ENCODE assay signal across 28 cellular contexts in genomic region chr1:56025942-56026341, GRCh38.
DNase-seq lines count a peak whose midpoint lies in the region; ATAC-seq, FAIRE-seq and TF ChIP-seq lines count a peak whose summit lies in the region.
"Had no signal": no experiment of that assay in that cellular context is flagged by ENCODE, and none has a peak within 500 bp of the region (broad histone marks: within the 10 kb centered on the region; RNA-seq: fewer than 3 reads in every experiment).

No MANE protein-coding gene starts in this region.

- H3K36me3 Mint-ChIP-seq in immature natural killer cell, result no peaks in the 10 kb centered on the region
- H3K36me3 Mint-ChIP-seq: naive B cell had no signal

- no peaks in the 10 kb centered on the region for H3K27me3 ChIP-seq in IMR-90 (ENCODE audit: control insufficient read depth, insufficient read depth, low read length)
- no peaks in the 10 kb centered on the region for H3K27me3 ChIP-seq in adipocyte (replicated peaks; ENCODE audit: control insufficient read depth, insufficient read depth, low read length)
- H3K27me3 ChIP-seq in hepatocyte, result no peaks in the 10 kb centered on the region
- H3K27me3 ChIP-seq: gastrocnemius medialis, stomach, transverse colon had no signal

- no peak for FAIRE-seq in A549 (lab: Jason Lieb, UNC)

- no peak overlapping the region for H3K4ac ChIP-seq in IMR-90 (ENCODE audit: low read depth, low read length)

- TF ChIP-seq EP300 in A549 (IDR thresholded peaks at IDR 0.05), result no peak

- no TSS peak for BruUV-seq in IMR-90 (replicated peaks; lab: Mats Ljungman, UMichigan)

- TF ChIP-seq CTCF in A549 (IDR thresholded peaks at IDR 0.05) (no peak), IMR-90 (conservative IDR thresholded peaks at IDR 0.05; ENCODE audit: low read depth, low read length) (no peak), hepatocyte (IDR thresholded peaks at IDR 0.05; ENCODE audit: poor library complexity) (no peak)

- no peak overlapping the region for H4K5ac ChIP-seq in IMR-90 (ENCODE audit: low read depth, low read length)

- no peaks in the 10 kb centered on the region for H3K9me1 ChIP-seq in IMR-90 (ENCODE audit: insufficient read depth, low read length)

- H4K20me1 ChIP-seq in IMR-90 (ENCODE audit: insufficient read depth, low read length) (no peaks in the 10 kb centered on the region), hepatocyte (ENCODE audit: insufficient read depth, poor library complexity, severe bottlenecking) (no peaks in the 10 kb centered on the region)

- no peaks in the 10 kb centered on the region for H3K79me1 ChIP-seq in IMR-90 (ENCODE audit: low read depth in 1 of 2, low read length in 2 of 2)

- no peak overlapping the region for H3K4me3 ChIP-seq in A549
- no peak overlapping the region for H3K4me3 ChIP-seq in IMR-90 (ENCODE audit: insufficient read depth, low read depth, low read length)
- H3K4me3 ChIP-seq in adipocyte (ENCODE audit: low read length), result no peak overlapping the region
- H3K4me3 ChIP-seq in hepatocyte, result no peak overlapping the region
- H3K4me3 ChIP-seq: dorsolateral prefrontal cortex, gastrocnemius medialis, GM23338, stomach, transverse colon had no signal

- no peaks in the 10 kb centered on the region for H3K4me1 ChIP-seq in A549
- no peaks in the 10 kb centered on the region for H3K4me1 ChIP-seq in IMR-90 (ENCODE audit: control insufficient read depth, insufficient read depth, low read length)
- no peaks in the 10 kb centered on the region for H3K4me1 ChIP-seq in adipocyte (ENCODE audit: control insufficient read depth, insufficient read depth, low read length)
- H3K4me1 ChIP-seq in hepatocyte (ENCODE audit: insufficient read depth), result no peaks in the 10 kb centered on the region
- H3K4me1 ChIP-seq: gastrocnemius medialis, stomach, transverse colon had no signal

- H2AK9ac ChIP-seq in IMR-90 (replicated peaks; ENCODE audit: low read depth, low read length, poor library complexity), result no peak overlapping the region

- CTCF ChIA-PET in A549 (lab: Yijun Ruan, JAX) (no interaction called here), IMR-90 (lab: Yijun Ruan, JAX) (no interaction called here)

- H2BK5ac ChIP-seq in IMR-90 (ENCODE audit: low read depth, low read length, poor library complexity, severe bottlenecking), result no peak overlapping the region

- no peak for DNase-seq in A549 (ENCODE audit: low read depth in 1 of 2, low spot score in 1 of 2)
- DNase-seq in IMR-90, result peak; percentile 28
- peak; percentile 4 for DNase-seq in adipocyte (ENCODE audit: low read depth)
- peak; percentile 29 for DNase-seq in hepatocyte (ENCODE audit: low spot score)
- DNase-seq in immature natural killer cell, result no peak
- DNase-seq in amygdala (lab: John Stamatoyannopoulos, UW), result no peak
- no peak for DNase-seq in GM19238 (ENCODE audit: insufficient read length, low spot score)
- no peak for DNase-seq in HCEC 1CT
- DNase-seq: activated CD4-positive, alpha-beta T cell treated with anti-CD3 and anti-CD28 coated beads, Interleukin-2, amount 10 ng/mL, durations not matched to agents 24 days and 14 days; activated naive CD4-positive, alpha-beta T cell treated with anti-CD3 and anti-CD28 coated beads for 36 hours; activated T-cell treated with anti-CD3 and anti-CD28 coated beads, Interleukin-2, amount 50 U/mL, for 72 hours; anterior cingulate cortex; Caco-2; dorsolateral prefrontal cortex; gastrocnemius medialis; left colon; mesendoderm; MM.1S; naive B cell; NCI-H1417 treated with DMSO at 0.1 percent for 48 hours; NCI-H774; nucleus accumbens; retina; stomach; T-helper 17 cell; transverse colon had no signal

- TF ChIP-seq RAD21 in A549 (conservative IDR thresholded peaks at IDR 0.05 in 1 of 2, IDR thresholded peaks at IDR 0.05 in 1 of 2), result no peak
- TF ChIP-seq RAD21 in IMR-90 (IDR thresholded peaks at IDR 0.05; ENCODE audit: low read length), result no peak

- H2BK20ac ChIP-seq in IMR-90 (ENCODE audit: low read depth, low read length), result no peak overlapping the region

- no peak overlapping the region for H3K27ac Mint-ChIP-seq in immature natural killer cell
- H3K27ac Mint-ChIP-seq: activated CD4-positive, alpha-beta T cell treated with anti-CD3 and anti-CD28 coated beads, Interleukin-2, amount 10 ng/mL, durations not matched to agents 24 days and 14 days; activated naive CD4-positive, alpha-beta T cell treated with anti-CD3 and anti-CD28 coated beads for 36 hours; activated T-cell treated with anti-CD3 and anti-CD28 coated beads, Interleukin-2, amount 50 U/mL, for 72 hours; GM23338; naive B cell; T-helper 17 cell had no signal

- H3K4me2 ChIP-seq in A549, result no peak overlapping the region
- H3K4me2 ChIP-seq in IMR-90 (ENCODE audit: low read depth, low read length), result no peak overlapping the region
- no peak overlapping the region for H3K4me2 ChIP-seq in hepatocyte
- H3K4me2 ChIP-seq: GM23338 had no signal

- H3K23ac ChIP-seq in IMR-90 (ENCODE audit: low read depth, low read length), result no peak overlapping the region

- H3K9me2 ChIP-seq in hepatocyte (replicated peaks; ENCODE audit: insufficient read depth), result no peaks in the 10 kb centered on the region

- H4K91ac ChIP-seq in IMR-90 (ENCODE audit: insufficient read depth, low read depth, low read length), result no peak overlapping the region

- no peak overlapping the region for H3K18ac ChIP-seq in IMR-90 (ENCODE audit: low read depth, low read length)

- POLR2A ChIA-PET in A549 (lab: Yijun Ruan, JAX) (no interaction called here), IMR-90 (lab: Charles Lee; ENCODE audit: unreplicated experiment) (no interaction called here)

- TF ChIP-seq POLR2A in A549 (IDR thresholded peaks at IDR 0.05; ENCODE audit: low read length), result no peak
- no peak for TF ChIP-seq POLR2A in IMR-90 (IDR thresholded peaks at IDR 0.05; ENCODE audit: low read depth, low read length)

- ATAC-seq in A549 (no peak), IMR-90 (ENCODE audit: low read depth) (no peak)
- ATAC-seq: activated T-cell treated with anti-CD3 and anti-CD28 coated beads, Interleukin-2, amount 50 U/mL, for 72 hours; gastrocnemius medialis; GM23338; left colon; T-helper 17 cell had no signal

- peaks cover 0 to 9% (median under 1%) of the 10 kb centered on the region in 6 donors for H3K9me3 Mint-ChIP-seq in immature natural killer cell

- in situ Hi-C loops in IMR-90 (cut with MboI; ENCODE audit: low sequenced_read_pairs), result no loop called here

- no peak overlapping the region for H3K14ac ChIP-seq in IMR-90 (replicated peaks; ENCODE audit: low read depth, low read length)

- H2AFZ ChIP-seq in IMR-90 (replicated peaks; ENCODE audit: low read length, poor library complexity) (no peak overlapping the region), hepatocyte (no peak overlapping the region)
- H2AFZ ChIP-seq: GM23338 had no signal

- no peak overlapping the region for H4K8ac ChIP-seq in IMR-90 (ENCODE audit: low read depth in 2 of 2, low read length in 2 of 2)

- no peak overlapping the region for H3K56ac ChIP-seq in IMR-90 (ENCODE audit: extremely low read depth, insufficient read depth, low read length)

- H3K9ac ChIP-seq in IMR-90 (ENCODE audit: low read depth, low read length), result no peak overlapping the region
- H3K9ac ChIP-seq in adipocyte (ENCODE audit: low read length), result no peak overlapping the region

- WGBS in A549 (ENCODE audit: missing lambda C conversion rate), result 77% methylated on average over 3 of the region's 3 CpGs
- WGBS in IMR-90 (ENCODE audit: extremely low coverage in 2 of 2, insufficient read length in 1 of 2), 2 experiments, result no CpG with 5 or more reads among the region's 3 CpGs
- WGBS in hepatocyte (ENCODE audit: low lambda C conversion rate, missing lambda C conversion rate), result 85% methylated on average over 3 of the region's 3 CpGs

- H3K36me3 ChIP-seq in IMR-90 (ENCODE audit: control insufficient read depth, insufficient read depth, low read length) (no peaks in the 10 kb centered on the region), adipocyte (ENCODE audit: control insufficient read depth, insufficient read depth, low read length, severe bottlenecking) (no peaks in the 10 kb centered on the region), hepatocyte (replicated peaks; ENCODE audit: insufficient read depth, low read depth) (no peaks in the 10 kb centered on the region)
- H3K36me3 ChIP-seq: gastrocnemius medialis, stomach, transverse colon had no signal

- intact Hi-C loops in IMR-90 (cut with micrococcal nuclease), result no loop called here

- H3K27me3 Mint-ChIP-seq in immature natural killer cell (ENCODE audit: low read depth in 3 of 3), result peaks cover 0 to 4% (median 3%) of the 10 kb centered on the region in 3 donors
- H3K27me3 Mint-ChIP-seq: activated CD4-positive, alpha-beta T cell treated with anti-CD3 and anti-CD28 coated beads, Interleukin-2, amount 10 ng/mL, durations not matched to agents 24 days and 14 days; central memory CD8-positive, alpha-beta T cell had no signal

- H3K4me1 Mint-ChIP-seq in immature natural killer cell, result peaks cover 0 to 1% of the 10 kb centered on the region in 2 donors
- H3K4me1 Mint-ChIP-seq: activated CD4-positive, alpha-beta T cell treated with anti-CD3 and anti-CD28 coated beads, Interleukin-2, amount 10 ng/mL, durations not matched to agents 24 days and 14 days; central memory CD8-positive, alpha-beta T cell; GM23338; naive B cell; T-helper 17 cell had no signal

- H3K4me3 Mint-ChIP-seq in immature natural killer cell, result no peak overlapping the region
- H3K4me3 Mint-ChIP-seq: activated CD4-positive, alpha-beta T cell treated with anti-CD3 and anti-CD28 coated beads, Interleukin-2, amount 10 ng/mL, durations not matched to agents 24 days and 14 days; activated naive CD4-positive, alpha-beta T cell treated with anti-CD3 and anti-CD28 coated beads for 36 hours; activated T-cell treated with anti-CD3 and anti-CD28 coated beads, Interleukin-2, amount 50 U/mL, for 72 hours; central memory CD8-positive, alpha-beta T cell; GM23338; naive B cell; T-helper 17 cell had no signal

- no peaks in the 10 kb centered on the region for H3K9me3 ChIP-seq in A549
- H3K9me3 ChIP-seq in IMR-90 (ENCODE audit: control insufficient read depth, insufficient read depth, low read length), result peaks cover 2% of the 10 kb centered on the region; the same call in 1 of the 2 replicates
- no peaks in the 10 kb centered on the region for H3K9me3 ChIP-seq in adipocyte (ENCODE audit: control insufficient read depth, low read length)
- H3K9me3 ChIP-seq in hepatocyte (ENCODE audit: low read depth), result no peaks in the 10 kb centered on the region
- H3K9me3 ChIP-seq: Caco-2, gastrocnemius medialis, stomach, transverse colon had no signal

- dilution Hi-C loops in IMR-90 (cut with HindIII; ENCODE audit: low sequenced_read_pairs, unreplicated experiment), result no loop called here

- no peak overlapping the region for H2BK120ac ChIP-seq in IMR-90 (ENCODE audit: low read depth, low read length)

- H3K79me2 ChIP-seq in hepatocyte, result no peaks in the 10 kb centered on the region

- H3K27ac ChIP-seq in A549, result no peak overlapping the region
- no peak overlapping the region for H3K27ac ChIP-seq in IMR-90 (ENCODE audit: insufficient read depth, low read length)
- H3K27ac ChIP-seq in hepatocyte, result peak overlapping the region; percentile 14
- H3K27ac ChIP-seq: dorsolateral prefrontal cortex, gastrocnemius medialis, stomach, transverse colon had no signal

- H2BK15ac ChIP-seq in IMR-90 (ENCODE audit: low read depth, low read length), result no peak overlapping the region

- H2AK5ac ChIP-seq in IMR-90 (ENCODE audit: low read depth, low read length), result no peak overlapping the region

TF ChIP-seq in IMR-90, 13 proteins besides CTCF, POLR2A, EP300 and RAD21 (continues in another document):
- no peak for TF ChIP-seq MXI1 (IDR thresholded peaks at IDR 0.05; ENCODE audit: borderline replicate concordance, low read depth, low read length)
- no peak for TF ChIP-seq BHLHE40 (IDR thresholded peaks at IDR 0.05; ENCODE audit: low read depth, low read length)

Comparison
In these comparisons a context has a peak if more than half of its experiments do, and no peak if none do; other contexts are left out.
1. DNase-seq: peak in IMR-90 (single experiment), adipocyte (single experiment) and hepatocyte (single experiment); none in A549 (0 of 2), immature natural killer cell (0 of 3), amygdala (0 of 56), GM19238 (single experiment) and HCEC 1CT (single experiment).